In genomic region chr15:38247336-38247735, GRCh38 we compare ENCODE assay signal across 27 cellular contexts. TPM values are rescaled to one million over a fixed set of nuclear protein-coding genes. Genes with fewer than 3 reads are reported as not detected.
DNase-seq lines count a peak whose midpoint lies in the region; ATAC-seq, FAIRE-seq and TF ChIP-seq lines count a peak whose summit lies in the region.
"Had no signal": no experiment of that assay in that cellular context is flagged by ENCODE, and none has a peak within 500 bp of the region (broad histone marks: within the 10 kb centered on the region; RNA-seq: fewer than 3 reads in every experiment).

No MANE protein-coding gene starts in this region.

- H4K91ac ChIP-seq in neuronal stem cell (ENCODE audit: low read depth, low read length, poor library complexity): no peak overlapping the region

- H3K23ac ChIP-seq in neuronal stem cell (ENCODE audit: low read depth, low read length, poor library complexity): no peak overlapping the region

- H3K27me3 ChIP-seq in liver (ENCODE audit: control insufficient read depth in 4 of 4, insufficient read depth in 4 of 4, low read length in 3 of 4) (no peaks in the 10 kb centered on the region), HepG2 (ENCODE audit: control insufficient read depth in 1 of 2, insufficient read depth in 2 of 2, low read length in 2 of 2) (no peaks in the 10 kb centered on the region; a peak in 1 of 5 replicates), neuronal stem cell (ENCODE audit: control insufficient read depth in 3 of 3, insufficient read depth in 3 of 3, low read depth in 1 of 3, low read length in 3 of 3) (no peaks in the 10 kb centered on the region)
- H3K27me3 ChIP-seq: BLaER1 had no signal

- no peak overlapping the region for H3K4me2 ChIP-seq in HepG2 (ENCODE audit: low read depth, low read length)
- H3K4me2 ChIP-seq in neuronal stem cell (ENCODE audit: insufficient read depth, low read length, poor library complexity, severe bottlenecking): no peak overlapping the region
- H3K4me2 ChIP-seq: BLaER1, PC-9 had no signal

- no peak overlapping the region for H2BK5ac ChIP-seq in neuronal stem cell (ENCODE audit: low read length)

- TF ChIP-seq EP300 in HepG2 (IDR thresholded peaks at IDR 0.05; ENCODE audit: low read depth in 2 of 2, low read length in 2 of 2) (no peak), HepG2 (CRISPR knock-in tag; IDR thresholded peaks at IDR 0.05; ENCODE audit: borderline replicate concordance) (no peak)

- H3K79me2 ChIP-seq in HepG2 (ENCODE audit: insufficient read depth, low read length): no peaks in the 10 kb centered on the region

- no peak overlapping the region for H2AK5ac ChIP-seq in neuronal stem cell (ENCODE audit: low read depth, low read length)

- no peak overlapping the region for H4K8ac ChIP-seq in neuronal stem cell (ENCODE audit: low read depth, low read length)

- POLR2A ChIA-PET in HepG2 (lab: Yijun Ruan, JAX): no interaction called here

- TF ChIP-seq CTCF in liver (IDR thresholded peaks at IDR 0.05; ENCODE audit: low read depth, low read length, missing input control) (no peak), HepG2 (CRISPR knock-in tag; IDR thresholded peaks at IDR 0.05) (no peak), fibroblast of pulmonary artery (IDR thresholded peaks at IDR 0.05; ENCODE audit: low read length, missing control alignments) (no peak)

- no peak overlapping the region for H3K4me3 ChIP-seq in liver (ENCODE audit: low read depth in 1 of 3, low read length in 3 of 3)
- H3K4me3 ChIP-seq in HepG2 (replicated peaks in 1 of 3; ENCODE audit: insufficient read depth in 1 of 3, low read depth in 2 of 3, low read length in 3 of 3): no peak overlapping the region
- H3K4me3 ChIP-seq in fibroblast of pulmonary artery (replicated peaks; ENCODE audit: low read depth, low read length): no peak overlapping the region
- no peak overlapping the region for H3K4me3 ChIP-seq in neuronal stem cell (ENCODE audit: low read length in 2 of 2)
- H3K4me3 ChIP-seq: BLaER1, K562, PC-9 had no signal

- in situ Hi-C loops in HepG2 (cut with HindIII; ENCODE audit: extremely low pct_ligation_motif_present, low pct_unique_long_range_greater_than_20kb): no loop called here

- BruUV-seq in HepG2 (replicated peaks; lab: Mats Ljungman, UMichigan): no TSS peak

- H3K4ac ChIP-seq in neuronal stem cell (ENCODE audit: low read length): no peak overlapping the region

- no peak overlapping the region for H3K14ac ChIP-seq in neuronal stem cell (ENCODE audit: low read length)

- FAIRE-seq in HepG2 (lab: Jason Lieb, UNC): no peak
- FAIRE-seq: GM12891, K562 had no signal

- H4K20me1 ChIP-seq in HepG2 (ENCODE audit: insufficient read depth, low read length): no peaks in the 10 kb centered on the region
- H4K20me1 ChIP-seq: BLaER1 had no signal

- no peak overlapping the region for H3K18ac ChIP-seq in neuronal stem cell (ENCODE audit: low read length)

- peak; percentile 12 to 20 for TF ChIP-seq RAD21 in liver (IDR thresholded peaks at IDR 0.05)
- TF ChIP-seq RAD21 in HepG2 (CRISPR knock-in tag; IDR thresholded peaks at IDR 0.05): no peak

- H3K27ac ChIP-seq in liver (ENCODE audit: low read depth in 1 of 2, low read length in 2 of 2): no peak overlapping the region
- H3K27ac ChIP-seq in HepG2 (ENCODE audit: extremely low read length, insufficient read depth, low read length): no peak overlapping the region
- no peak overlapping the region for H3K27ac ChIP-seq in neuronal stem cell (replicated peaks; ENCODE audit: low read length)
- H3K27ac ChIP-seq: BLaER1, HL-60, PC-9, RWPE1 had no signal

- ATAC-seq in HepG2 (no peak), sciatic nerve (no peak)
- ATAC-seq: HCT116, K562 had no signal

- H2BK15ac ChIP-seq in neuronal stem cell (ENCODE audit: low read length): no peak overlapping the region

- intact Hi-C loops in HepG2 (cut with micrococcal nuclease; ENCODE audit: unreplicated experiment): loop anchor here (10.0 kb wide), 1 partner anchor 207 kb away; the partner anchor contains the start of gene FAM98B
- intact Hi-C loops in sciatic nerve (cut with DNase I): loop anchor here (10.0 kb wide), 1 partner anchor 233 kb away; no protein-coding TSS in a partner anchor

- H3K36me3 ChIP-seq in liver (ENCODE audit: control insufficient read depth in 4 of 4, insufficient read depth in 3 of 4, low read depth in 1 of 4, low read length in 3 of 4): no peaks in the 10 kb centered on the region
- no peaks in the 10 kb centered on the region for H3K36me3 ChIP-seq in HepG2 (replicated peaks in 1 of 2; ENCODE audit: control insufficient read depth in 1 of 2, insufficient read depth in 2 of 2, low read length in 2 of 2)
- H3K36me3 ChIP-seq in neuronal stem cell (replicated peaks in 1 of 2; ENCODE audit: control insufficient read depth in 2 of 2, insufficient read depth in 2 of 2, low read length in 2 of 2): no peaks in the 10 kb centered on the region
- H3K36me3 ChIP-seq: BLaER1 had no signal

- H3K9me3 ChIP-seq in liver (ENCODE audit: control insufficient read depth in 4 of 4, low read length in 3 of 4) (no peaks in the 10 kb centered on the region), HepG2 (ENCODE audit: low read length) (no peaks in the 10 kb centered on the region), neuronal stem cell (replicated peaks in 1 of 2; ENCODE audit: control insufficient read depth in 2 of 2, insufficient read depth in 1 of 2, low read depth in 1 of 2, low read length in 2 of 2) (no peaks in the 10 kb centered on the region)
- H3K9me3 ChIP-seq: BLaER1 had no signal

- no peak overlapping the region for H2BK12ac ChIP-seq in neuronal stem cell (ENCODE audit: low read length)

- no peaks in the 10 kb centered on the region for H3K79me1 ChIP-seq in neuronal stem cell (ENCODE audit: low read depth, low read length)

- 72% methylated on average over 3 of the region's 3 CpGs for WGBS in liver
- WGBS in HepG2 (ENCODE audit: low lambda C conversion rate): 39% methylated on average over 3 of the region's 3 CpGs
- no CpG with 5 or more reads among the region's 3 CpGs for WGBS in neuronal stem cell (ENCODE audit: extremely low coverage in 2 of 2, insufficient read length in 2 of 2, insufficient replicate concordance in 1 of 2), 2 donors

- no peak for DNase-seq in HepG2 (ENCODE audit: low spot score)
- peak; percentile 40 for DNase-seq in RPMI7951 (ENCODE audit: low read depth)
- peak; percentile 62 for DNase-seq in fibroblast of pulmonary artery (ENCODE audit: low read depth)
- no peak for DNase-seq in neuronal stem cell (ENCODE audit: low spot score)
- DNase-seq in sciatic nerve (ENCODE audit: low spot score): no peak
- no peak for DNase-seq in SHP77 (lab: John Stamatoyannopoulos, UW)
- DNase-seq: 8988T; CD4-positive, alpha-beta T cell; DMS53; GDM1; Kasumi-1; NCI-H1105 treated with DMSO at 0.1 percent for 48 hours; NCI-H146; NCI-H1930; NCI-H446; NCI-H526; NCI-H82; NK-92 treated with Interleukin-12 subunit alpha and Interleukin-12 subunit beta, amount 100 ng/mL, for 24 hours; PC-9; SHP77 treated with DMSO at 0.1 percent for 48 hours had no signal

- no peak overlapping the region for H2BK120ac ChIP-seq in neuronal stem cell (ENCODE audit: low read depth, low read length)

- no peak for TF ChIP-seq POLR2A in HepG2 (IDR thresholded peaks at IDR 0.05; ENCODE audit: insufficient read depth in 1 of 2, low read depth in 2 of 2, low read length in 2 of 2)

- H2AFZ ChIP-seq in HepG2 (ENCODE audit: low read length): no peak overlapping the region
- no peak overlapping the region for H2AFZ ChIP-seq in neuronal stem cell (ENCODE audit: low read length)
- H2AFZ ChIP-seq: PC-9 had no signal

- CTCF ChIA-PET in HepG2 (lab: Yijun Ruan, JAX; ENCODE audit: low intra/inter-chr PET ratio, low total read pairs): no interaction called here

- H3K4me1 ChIP-seq in liver (ENCODE audit: control insufficient read depth in 4 of 4, insufficient read depth in 4 of 4, low read length in 3 of 4) (peaks cover 0 to 12% (median 7%) of the 10 kb centered on the region in 4 donors), HepG2 (ENCODE audit: insufficient read depth, low read length) (peaks cover 11% of the 10 kb centered on the region), neuronal stem cell (ENCODE audit: control insufficient read depth in 2 of 2, insufficient read depth in 1 of 2, low read depth in 1 of 2, low read length in 2 of 2) (peaks cover 8 to 12% of the 10 kb centered on the region in 2 donors)

- H3K9ac ChIP-seq in liver (ENCODE audit: low read depth in 1 of 2, low read length in 2 of 2) (no peak overlapping the region), HepG2 (ENCODE audit: insufficient read depth, low read depth, low read length) (no peak overlapping the region), neuronal stem cell (ENCODE audit: low read depth, low read length, poor library complexity) (no peak overlapping the region)
- H3K9ac ChIP-seq: BLaER1 had no signal

TF ChIP-seq in HepG2, 621 proteins besides CTCF, POLR2A, EP300 and RAD21 (continues in another document):
- TF ChIP-seq ZFP62 (CRISPR knock-in tag; IDR thresholded peaks at IDR 0.05) (no peak), NAIF1 (CRISPR knock-in tag; IDR thresholded peaks at IDR 0.05; ENCODE audit: borderline replicate concordance) (no peak)

RNA-seq across cellular contexts. Expression of gene SPRED1, which starts 5.3 kb away (rescaled TPM):
- total RNA-seq in liver (1 to 10 TPM; 6.7 to 7.7 TPM), HepG2 (2016; rRNA removed; fragmentation: Illumina TruSeq; extraction: Trizol) (9.4 and 9.6 TPM in 2 replicates), sciatic nerve (56.4 TPM)
- polyA plus RNA-seq in liver (1 to 10 TPM; 1.2 to 2.1 TPM), HepG2 (2011; rRNA removed) (3.4 and 3.8 TPM in 2 replicates)
- 3.8 and 3.9 TPM in 2 replicates for total RNA-seq in HepG2 (2016; cell fraction: cytosol; rRNA removed; fragmentation: Illumina TruSeq; extraction: Trizol; ENCODE audit: low read depth)
- 8.8 and 10.3 TPM in 2 replicates for total RNA-seq in HepG2 (2016; cell fraction: insoluble cytoplasmic fraction; rRNA removed; fragmentation: Illumina TruSeq; extraction: Trizol)
- total RNA-seq in HepG2 (2016; cell fraction: membrane; rRNA removed; fragmentation: Illumina TruSeq; extraction: Trizol): 6.7 and 8.9 TPM in 2 replicates
- total RNA-seq in HepG2 (2016; cell fraction: nucleus; rRNA removed; fragmentation: Illumina TruSeq; extraction: Trizol): 9.2 and 11.1 TPM in 2 replicates
- 1.4 and 2.6 TPM in 2 replicates for polyA plus RNA-seq in HepG2 (2011; cell fraction: cytosol; rRNA removed)
- 3.3 and 3.7 TPM in 2 replicates for polyA plus RNA-seq in HepG2 (2011; cell fraction: nucleus; rRNA removed)
- polyA plus RNA-seq in HepG2 (2012): 7.2 and 8.0 TPM in 2 replicates
- 0.54 and 0.76 TPM in 2 replicates for polyA plus RNA-seq in HepG2 (2016; cell fraction: cytosol; fragmentation: Illumina TruSeq; extraction: Trizol; ENCODE audit: low read depth)
- polyA plus RNA-seq in HepG2 (2016; cell fraction: insoluble cytoplasmic fraction; fragmentation: Illumina TruSeq; extraction: Trizol; ENCODE audit: low read depth): 7.2 and 7.7 TPM in 2 replicates
- 2.1 and 2.6 TPM in 2 replicates for polyA plus RNA-seq in HepG2 (2016; cell fraction: membrane; fragmentation: Illumina TruSeq; extraction: Trizol; ENCODE audit: low read depth)
- 5.9 and 6.9 TPM in 2 replicates for polyA plus RNA-seq in HepG2 (2016; cell fraction: nucleus; fragmentation: Illumina TruSeq; extraction: Trizol; ENCODE audit: insufficient read depth, low read depth)
- polyA minus RNA-seq in HepG2 (2011; rRNA and poly(A)+ RNA removed; ENCODE audit: low replicate concordance): 2.6 and 7.2 TPM in 2 replicates
- polyA minus RNA-seq in HepG2 (2011; cell fraction: cytosol; rRNA and poly(A)+ RNA removed): 8.4 and 9.2 TPM in 2 replicates
- 33.1 and 35.3 TPM in 2 replicates for polyA minus RNA-seq in HepG2 (2011; cell fraction: nucleus; rRNA and poly(A)+ RNA removed)
- total RNA-seq in RPMI7951 (2014; rRNA removed; shearing (Covaris generic)): 57.7 and 67.6 TPM in 2 replicates
- polyA plus RNA-seq in neuronal stem cell (2013, experiment 1 of 2): 20.9 TPM
- polyA plus RNA-seq in neuronal stem cell (2013, experiment 2 of 2): 21.3 TPM

Comparison
In these comparisons a context has a peak if more than half of its experiments do, and no peak if none do; other contexts are left out.
1. DNase-seq: peak in RPMI7951 (single experiment) and fibroblast of pulmonary artery (single experiment); none in HepG2 (single experiment), neuronal stem cell (single experiment), sciatic nerve (single experiment) and SHP77 (0 of 2).